Comparison of ENCODE assay signal across 12 cellular contexts in the genomic region with DNA sequence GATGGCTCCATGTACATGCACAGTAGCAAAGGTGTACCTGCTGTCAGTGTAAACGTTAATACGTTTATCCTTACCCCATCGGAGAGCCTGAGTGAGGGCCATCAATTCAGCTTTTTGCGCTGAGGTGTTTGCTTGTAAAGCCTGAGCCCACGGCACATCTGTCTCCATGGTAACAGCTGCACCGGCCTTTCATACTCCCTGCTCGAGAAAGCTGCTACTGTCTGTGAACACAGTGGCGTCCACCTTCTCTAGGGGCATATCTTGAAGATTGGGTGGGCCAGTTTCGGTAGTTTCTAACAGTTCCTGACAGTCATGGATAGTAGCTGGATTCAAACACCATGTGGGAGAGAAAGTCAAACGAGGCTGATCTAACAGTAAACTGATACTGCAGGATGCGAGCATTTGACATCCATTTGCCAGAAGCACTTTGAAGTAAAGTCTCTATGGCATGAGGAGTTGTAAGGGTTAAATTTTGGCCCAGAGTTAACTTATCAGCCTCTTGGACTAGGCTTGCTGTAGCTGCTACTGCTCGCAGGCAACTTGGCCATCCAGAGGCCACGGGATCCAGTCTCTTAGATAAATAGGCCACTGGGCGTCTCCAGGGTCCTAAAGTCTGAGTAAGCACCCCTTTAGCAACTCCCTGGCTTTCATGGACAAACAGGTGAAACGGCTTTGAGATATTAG. TPM values are rescaled to one million over a fixed set of nuclear protein-coding genes. Genes with fewer than 3 reads are reported as not detected.
A peak's percentile ranks its signal among the peaks of the same experiment; 100 is the strongest.
DNase-seq lines count a peak whose midpoint lies in the region; ATAC-seq, FAIRE-seq and TF ChIP-seq lines count a peak whose summit lies in the region.
"Had no signal": no experiment of that assay in that cellular context is flagged by ENCODE, and none has a peak within 500 bp of the region (broad histone marks: within the 10 kb centered on the region; RNA-seq: fewer than 3 reads in every experiment).

No MANE protein-coding gene starts in this region.

- no peak for TF ChIP-seq POLR2A in heart left ventricle (IDR thresholded peaks at IDR 0.05)
- no peak for TF ChIP-seq POLR2A in GM12892 (IDR thresholded peaks at IDR 0.05; ENCODE audit: low read depth, low read length)

- H3K27me3 ChIP-seq in Panc1 (ENCODE audit: control insufficient read depth, insufficient read depth, low read length), result no peaks in the 10 kb centered on the region
- no peaks in the 10 kb centered on the region for H3K27me3 ChIP-seq in heart left ventricle

- H3K4me1 Mint-ChIP-seq in nephron progenitor cell, result peaks cover 51% of the 10 kb centered on the region

- H3K9me3 ChIP-seq in Panc1 (ENCODE audit: control insufficient read depth, insufficient read depth, low read depth, low read length) (no peaks in the 10 kb centered on the region; the same call in 1 of the 2 replicates), heart left ventricle (no peaks in the 10 kb centered on the region)

- WGBS in heart left ventricle, 4 donors, result 52 to 65% (median 61%) methylated on average over 15 of the region's 15 CpGs

- peak overlapping the region; percentile 17; the same call in 1 of the 2 replicates for H3K27ac ChIP-seq in Panc1 (ENCODE audit: low read length)
- H3K27ac ChIP-seq in heart left ventricle, result peak overlapping the region in 9 of 12 donors; percentile 1 to 68 (median 41)
- no peak overlapping the region for H3K27ac ChIP-seq in RWPE1

- no TSS peak for BruUV-seq in Panc1 (replicated peaks; lab: Mats Ljungman, UMichigan)

- no peak for FAIRE-seq in GM12892 (lab: Jason Lieb, UNC)

- CTCF ChIA-PET in Panc1 (lab: Charles Lee), result no interaction called here
- CTCF ChIA-PET in RWPE1 (lab: Yijun Ruan, JAX), result interaction anchor here (0.6 to 0.7 kb wide), 2 partner anchors 20 to 366 kb away, joined by 3 to 4 read pairs; no protein-coding TSS in a partner anchor

- ATAC-seq in Panc1, result no peak
- peak; percentile 65 to 77 (median 67) for ATAC-seq in heart left ventricle

- intact Hi-C loops in Panc1 (cut with micrococcal nuclease; ENCODE audit: unreplicated experiment) (no loop called here), heart left ventricle (cut with DNase I) (loop anchor here in 2 of 10 donors (5.0 kb wide), 2 partner anchors 38 to 62 kb away; no protein-coding TSS in a partner anchor)

- H3K4me3 ChIP-seq in Panc1 (ENCODE audit: low read depth in 2 of 2, low read length in 2 of 2) (no peak overlapping the region), heart left ventricle (peak overlapping the region in 9 of 12 donors; percentile 5 to 46 (median 31))

- peaks cover 7% of the 10 kb centered on the region for H3K27me3 Mint-ChIP-seq in nephron progenitor cell (ENCODE audit: low read depth, poor library complexity)

- peaks cover 6% of the 10 kb centered on the region for H3K9me3 Mint-ChIP-seq in nephron progenitor cell
- H3K9me3 Mint-ChIP-seq: stimulated activated naive CD8-positive, alpha-beta T cell treated with anti-CD3 and anti-CD28 coated beads, Interleukin-15, Interleukin-2, amounts not matched to agents 100 ng/mL and 50 ng/mL, for 24 hours had no signal

- POLR2A ChIA-PET in Panc1 (lab: Charles Lee) (interaction anchor here (0.7 kb wide), 1 partner anchor 18 kb away, joined by 5 read pairs; no protein-coding TSS in a partner anchor), RWPE1 (lab: Yijun Ruan, JAX; ENCODE audit: low non-redundant PET) (no interaction called here)

- in situ Hi-C loops in G401 (cut with HindIII; ENCODE audit: low sequenced_read_pairs), result no loop called here
- in situ Hi-C loops in Panc1 (cut with HindIII; ENCODE audit: low pct_unique_long_range_greater_than_20kb, low sequenced_read_pairs), result no loop called here
- in situ Hi-C loops in GM13976 (cut with MboI; ENCODE audit: low sequenced_read_pairs, unreplicated experiment), result no loop called here

- no peak overlapping the region for H3K27ac Mint-ChIP-seq in nephron progenitor cell
- H3K27ac Mint-ChIP-seq: IgD-negative memory B cell; stimulated activated naive CD8-positive, alpha-beta T cell treated with anti-CD3 and anti-CD28 coated beads, Interleukin-15, Interleukin-2, amounts not matched to agents 100 ng/mL and 50 ng/mL, for 24 hours had no signal

- TF ChIP-seq CTCF in Panc1 (IDR thresholded peaks at IDR 0.05) (no peak), heart left ventricle (IDR thresholded peaks at IDR 0.05) (no peak), nephron progenitor cell (IDR thresholded peaks at IDR 0.05) (no peak), RWPE1 (conservative IDR thresholded peaks at IDR 0.05; ENCODE audit: low read depth) (no peak), GM13976 (IDR thresholded peaks at IDR 0.05; ENCODE audit: borderline replicate concordance, control extremely low read depth, extremely low read depth, insufficient read depth, missing control alignments) (no peak)

- DNase-seq in G401 (ENCODE audit: low spot score) (peak; percentile 16), Panc1 (ENCODE audit: low read depth, low spot score) (no peak), heart left ventricle (peak in 4 of 5 donors; percentile 43 to 75 (median 55)), nephron progenitor cell (peak; percentile 29), RWPE1 (ENCODE audit: low spot score) (no peak), GM12892 (ENCODE audit: insufficient read length) (no peak), amniotic stem cell (lab: John Stamatoyannopoulos, UW) (no peak), GM13976 (ENCODE audit: low spot score) (no peak)

- peaks cover 22% of the 10 kb centered on the region for H3K36me3 Mint-ChIP-seq in nephron progenitor cell (ENCODE audit: low read depth)
- H3K36me3 Mint-ChIP-seq: brain had no signal

- peak overlapping the region; percentile 83 for H3K4me3 Mint-ChIP-seq in nephron progenitor cell
- H3K4me3 Mint-ChIP-seq: IgD-negative memory B cell; stimulated activated naive CD8-positive, alpha-beta T cell treated with anti-CD3 and anti-CD28 coated beads, Interleukin-15, Interleukin-2, amounts not matched to agents 100 ng/mL and 50 ng/mL, for 24 hours had no signal

- peaks cover 6% of the 10 kb centered on the region for H3K4me1 ChIP-seq in Panc1 (ENCODE audit: control insufficient read depth, insufficient read depth, low read length)
- H3K4me1 ChIP-seq in heart left ventricle, result peaks cover 0 to 18% (median 4%) of the 10 kb centered on the region in 12 donors

- H3K36me3 ChIP-seq in Panc1 (ENCODE audit: control insufficient read depth, insufficient read depth, low read length) (no peaks in the 10 kb centered on the region), heart left ventricle (no peaks in the 10 kb centered on the region)

RNA-seq across cellular contexts. Expression of gene RHOBTB3, which starts 21.0 kb away (rescaled TPM):
- 0.54 and 2.6 TPM in 2 replicates for total RNA-seq in G401 (2014; rRNA removed; shearing (Covaris generic))
- total RNA-seq in Panc1 (2021; ENCODE audit: unreplicated experiment), result 95.2 TPM
- 56.2 TPM for polyA plus RNA-seq in Panc1 (2012; ENCODE audit: insufficient read length)
- 100 to 1,000 TPM in 2 of 9 donors, 10 to 100 TPM in 7; 62.9 to 116 (median 86.7) TPM for total RNA-seq in heart left ventricle
- polyA plus RNA-seq in heart left ventricle, result 10 to 100 TPM; 24.3 to 30.2 TPM
- polyA plus RNA-seq in GM12892 (2012; ENCODE audit: missing spikeins), result 2.5 TPM

RNA-seq across cellular contexts. Expression of gene SPATA9, which starts 27.3 kb away (rescaled TPM):
- total RNA-seq in G401 (2014; rRNA removed; shearing (Covaris generic)), result not detected in 2 replicates
- total RNA-seq in Panc1 (2021; ENCODE audit: unreplicated experiment) (0.15 TPM), heart left ventricle (under 1 TPM in 2 of 9 donors, not detected in 7; 0.79 to 0.99 TPM)
- polyA plus RNA-seq in Panc1 (2012; ENCODE audit: insufficient read length), result 0.12 TPM
- under 1 TPM; 0.17 to 0.27 TPM for polyA plus RNA-seq in heart left ventricle
- 0.19 TPM for polyA plus RNA-seq in GM12892 (2012; ENCODE audit: missing spikeins)
- total RNA-seq: T-helper 2 cell treated with Interferon-gamma antibody and Interleukin-4, amounts not matched to agents 100 ng/mL and 5 ng/mL, for 36 hours had no signal
- polyA plus RNA-seq: IgD-negative memory B cell had no signal

Comparison
In these comparisons a context has a peak if more than half of its experiments do, and no peak if none do; other contexts are left out.
1. DNase-seq: peak in G401 (single experiment), heart left ventricle (4 of 5) and nephron progenitor cell (single experiment); none in Panc1 (single experiment), RWPE1 (single experiment), GM12892 (single experiment), amniotic stem cell (single experiment) and GM13976 (single experiment).
2. H3K4me3 ChIP-seq: peak in heart left ventricle (9 of 12); none in Panc1 (0 of 2).
3. RNA of gene RHOBTB3, which starts 21.0 kb away (total RNA-seq): 95.2 TPM in Panc1 (single experiment) and 62.9 to 116 TPM in heart left ventricle; 0.54 to 2.6 TPM in G401; every median in the first group is over 10 times any median in the second.